ENCODE assay signal across 18 cellular contexts in genomic region chr1:178506669-178507068, GRCh38. TPM values are rescaled to one million over a fixed set of nuclear protein-coding genes. Genes with fewer than 3 reads are reported as not detected.
"Had no signal": no experiment of that assay in that cellular context is flagged by ENCODE, and none has a peak within 500 bp of the region (broad histone marks: within the 10 kb centered on the region; RNA-seq: fewer than 3 reads in every experiment).

No MANE protein-coding gene starts in this region.

- FAIRE-seq: endometrium, kidney had no signal

- H3K4me3 ChIP-seq: left lung, tibial artery had no signal

- DNase-seq: activated CD4-positive, alpha-beta T cell treated with anti-CD3 and anti-CD28 coated beads, Interleukin-2, amount 50 U/mL, for 4 hours; activated T-cell treated with anti-CD3 and anti-CD28 coated beads, Interleukin-2, amount 50 U/mL, for 72 hours; foreskin melanocyte; glutamatergic neuron; kidney; left lung; occipital lobe; stimulated activated CD4-positive, alpha-beta T cell treated with anti-CD3 and anti-CD28 coated beads, Interleukin-2, amount 100 ng/mL, for 24 hours; stimulated activated naive CD4-positive, alpha-beta T cell treated with Interleukin-2 at 50 U/mL for 16 hours; SW 1271 had no signal

- H3K9me3 Mint-ChIP-seq: activated T-cell treated with anti-CD3 and anti-CD28 coated beads, Interleukin-2, amount 50 U/mL, for 72 hours; memory B cell had no signal

- H3K9me3 ChIP-seq: left lung, tibial artery had no signal

- H3K27me3 ChIP-seq: left lung had no signal

- ATAC-seq: activated T-cell treated with anti-CD3 and anti-CD28 coated beads, Interleukin-2, amount 50 U/mL, for 72 hours; left lung had no signal

- H3K4me3 Mint-ChIP-seq: activated naive CD8-positive, alpha-beta T cell; activated T-cell treated with anti-CD3 and anti-CD28 coated beads, Interleukin-2, amount 50 U/mL, for 72 hours; memory B cell had no signal

- H3K27ac ChIP-seq: left lung, tibial artery had no signal

- H3K36me3 ChIP-seq: left lung, tibial artery had no signal

- H3K36me3 Mint-ChIP-seq: activated naive CD8-positive, alpha-beta T cell; memory B cell had no signal

- H3K27ac Mint-ChIP-seq: activated naive CD8-positive, alpha-beta T cell; activated T-cell treated with anti-CD3 and anti-CD28 coated beads, Interleukin-2, amount 50 U/mL, for 72 hours; memory B cell; progenitor cell of endocrine pancreas had no signal

- H3K4me1 ChIP-seq: left lung, tibial artery had no signal

RNA-seq across cellular contexts. Expression of gene TEX35, which starts 6.2 kb away (rescaled TPM):
- total RNA-seq: activated CD8-positive, alpha-beta memory T cell treated with anti-CD3 and anti-CD28 coated beads for 36 hours; activated T-cell treated with anti-CD3 and anti-CD28 coated beads, Interleukin-2, amount 50 U/mL, for 72 hours; kidney; left lung; occipital lobe; progenitor cell of endocrine pancreas had no signal
- polyA plus RNA-seq: neural cell, urinary bladder had no signal

RNA-seq across cellular contexts. Expression of gene CLEC20A, which starts 9.9 kb away (rescaled TPM):
- total RNA-seq: activated CD8-positive, alpha-beta memory T cell treated with anti-CD3 and anti-CD28 coated beads for 36 hours; activated T-cell treated with anti-CD3 and anti-CD28 coated beads, Interleukin-2, amount 50 U/mL, for 72 hours; left lung; occipital lobe; progenitor cell of endocrine pancreas had no signal
